Comparison of ENCODE assay signal across 8 cellular contexts in genomic region chr15:81296673-81297072, GRCh38. TPM values are rescaled to one million over a fixed set of nuclear protein-coding genes. Genes with fewer than 3 reads are reported as not detected.
DNase-seq lines count a peak whose midpoint lies in the region; ATAC-seq, FAIRE-seq and TF ChIP-seq lines count a peak whose summit lies in the region.

No MANE protein-coding gene starts in this region.

- H3K9ac ChIP-seq in IMR-90 (ENCODE audit: low read depth, low read length) = no peak overlapping the region
- no peak overlapping the region for H3K9ac ChIP-seq in endothelial cell of umbilical vein (replicated peaks; ENCODE audit: extremely low read depth, insufficient read depth, low read length)

- no peak overlapping the region for H4K8ac ChIP-seq in IMR-90 (ENCODE audit: low read depth in 2 of 2, low read length in 2 of 2)

- no peak overlapping the region for H2BK15ac ChIP-seq in IMR-90 (ENCODE audit: low read depth, low read length)

- peak overlapping the region; percentile 99 for H3K4me3 Mint-ChIP-seq in CD4-positive, alpha-beta T cell

- H3K18ac ChIP-seq in IMR-90 (ENCODE audit: low read depth, low read length) = no peak overlapping the region

- intact Hi-C loops in CD4-positive, alpha-beta T cell (cut with DNase I, micrococcal nuclease) = loop anchor here (1.0 to 10.0 kb wide), 6 partner anchors 8 to 302 kb away; partner anchors contain the start of genes STARD5 (in 1 of the 2) and TLNRD1 (in 1 of the 2)
- intact Hi-C loops in IMR-90 (cut with micrococcal nuclease) = no loop called here
- intact Hi-C loops in endothelial cell of umbilical vein (cut with micrococcal nuclease) = no loop called here

- H3K79me2 ChIP-seq in endothelial cell of umbilical vein (ENCODE audit: control insufficient read depth, insufficient read depth, low read length) = no peaks in the 10 kb centered on the region

- H2BK120ac ChIP-seq in IMR-90 (ENCODE audit: low read depth, low read length) = no peak overlapping the region

- no peak overlapping the region for H3K4ac ChIP-seq in IMR-90 (ENCODE audit: low read depth, low read length)

- H3K27ac Mint-ChIP-seq in CD4-positive, alpha-beta T cell = peak overlapping the region; percentile 92

- in situ Hi-C loops in IMR-90 (cut with MboI; ENCODE audit: low sequenced_read_pairs) = no loop called here

- no peak overlapping the region for H2AK9ac ChIP-seq in IMR-90 (replicated peaks; ENCODE audit: low read depth, low read length, poor library complexity)

- TF ChIP-seq RAD21 in IMR-90 (IDR thresholded peaks at IDR 0.05; ENCODE audit: low read length) = no peak

- no peak overlapping the region for H3K4me3 ChIP-seq in IMR-90 (ENCODE audit: insufficient read depth, low read depth, low read length)
- H3K4me3 ChIP-seq in endothelial cell of umbilical vein (replicated peaks in 1 of 3; ENCODE audit: insufficient read depth in 1 of 3, low read depth in 1 of 3, low read length in 3 of 3) = no peak overlapping the region

- H2AFZ ChIP-seq in IMR-90 (replicated peaks; ENCODE audit: low read length, poor library complexity) (peak overlapping the region; percentile 56), endothelial cell of umbilical vein (ENCODE audit: low read depth, low read length) (peak overlapping the region; percentile 73)

- H2BK5ac ChIP-seq in IMR-90 (ENCODE audit: low read depth, low read length, poor library complexity, severe bottlenecking) = no peak overlapping the region

- dilution Hi-C loops in IMR-90 (cut with HindIII; ENCODE audit: low sequenced_read_pairs, unreplicated experiment) (no loop called here), endothelial cell of umbilical vein (cut with MboI; ENCODE audit: extremely low pct_ligation_motif_present, low sequenced_read_pairs) (no loop called here)

- H3K36me3 ChIP-seq in IMR-90 (ENCODE audit: control insufficient read depth, insufficient read depth, low read length) (peaks cover 19% of the 10 kb centered on the region; the same call in 1 of the 2 replicates), endothelial cell of umbilical vein (ENCODE audit: control insufficient read depth in 2 of 2, extremely low read depth in 1 of 2, insufficient read depth in 2 of 2, low read length in 2 of 2) (no peaks in the 10 kb centered on the region)

- H3K14ac ChIP-seq in IMR-90 (replicated peaks; ENCODE audit: low read depth, low read length) = no peak overlapping the region

- POLR2A ChIA-PET in CD4-positive, alpha-beta T cell (lab: Charles Lee) = interaction anchor here (0.6 to 22.8 kb wide), 19 partner anchors 9 to 1412 kb away, joined by 3 to 472 read pairs (median 10); partner anchors contain the start of genes STARD5 and TLNRD1
- POLR2A ChIA-PET in IMR-90 (lab: Charles Lee; ENCODE audit: unreplicated experiment) = no interaction called here
- POLR2A ChIA-PET in endothelial cell of umbilical vein (lab: Charles Lee) = no interaction called here

- peaks cover 68% of the 10 kb centered on the region for H3K4me1 Mint-ChIP-seq in CD4-positive, alpha-beta T cell (ENCODE audit: low read depth)

- H3K23ac ChIP-seq in IMR-90 (ENCODE audit: low read depth, low read length) = no peak overlapping the region

- H3K9me3 ChIP-seq in CD4-positive, alpha-beta T cell (ENCODE audit: control insufficient read depth, low read length) = no peaks in the 10 kb centered on the region
- H3K9me3 ChIP-seq in IMR-90 (ENCODE audit: control insufficient read depth, insufficient read depth, low read length) (no peaks in the 10 kb centered on the region), endothelial cell of umbilical vein (replicated peaks; ENCODE audit: control insufficient read depth, insufficient read depth, low read length) (no peaks in the 10 kb centered on the region)

- H3K9me1 ChIP-seq in IMR-90 (ENCODE audit: insufficient read depth, low read length) (peaks cover 15% of the 10 kb centered on the region), endothelial cell of umbilical vein (replicated peaks; ENCODE audit: control insufficient read depth, extremely low read depth, insufficient read depth, low read length) (no peaks in the 10 kb centered on the region)

- H2BK20ac ChIP-seq in IMR-90 (ENCODE audit: low read depth, low read length) = no peak overlapping the region

- H3K79me1 ChIP-seq in IMR-90 (ENCODE audit: low read depth in 1 of 2, low read length in 2 of 2) = no peaks in the 10 kb centered on the region

- H3K27ac ChIP-seq in CD4-positive, alpha-beta T cell (ENCODE audit: low read depth, low read length) = peak overlapping the region; percentile 95
- no peak overlapping the region for H3K27ac ChIP-seq in IMR-90 (ENCODE audit: insufficient read depth, low read length)
- H3K27ac ChIP-seq in endothelial cell of umbilical vein (ENCODE audit: insufficient read depth, low read depth, low read length) = no peak overlapping the region

- H4K91ac ChIP-seq in IMR-90 (ENCODE audit: insufficient read depth, low read depth, low read length) = no peak overlapping the region

- BruUV-seq in IMR-90 (replicated peaks; lab: Mats Ljungman, UMichigan) (no TSS peak), endothelial cell of umbilical vein (replicated peaks; lab: Mats Ljungman, UMichigan) (no TSS peak)

- H3K9me3 Mint-ChIP-seq in CD4-positive, alpha-beta T cell = no peaks in the 10 kb centered on the region

- no peak for TF ChIP-seq POLR2A in IMR-90 (IDR thresholded peaks at IDR 0.05; ENCODE audit: low read depth, low read length)
- no peak for TF ChIP-seq POLR2A in endothelial cell of umbilical vein (IDR thresholded peaks at IDR 0.05; ENCODE audit: low read depth, low read length)

- CTCF ChIA-PET in CD4-positive, alpha-beta T cell (lab: Charles Lee) = interaction anchor here (1.4 to 8.1 kb wide), 4 partner anchors 10 to 40 kb away, joined by 3 to 57 read pairs (median 11); no protein-coding TSS in a partner anchor
- CTCF ChIA-PET in IMR-90 (lab: Yijun Ruan, JAX) (no interaction called here), endothelial cell of umbilical vein (lab: Charles Lee) (interaction anchor here (1.9 kb wide), 1 partner anchor 22 kb away, joined by 7 read pairs; no protein-coding TSS in a partner anchor)

- no peak overlapping the region for H2AK5ac ChIP-seq in IMR-90 (ENCODE audit: low read depth, low read length)

- no peak overlapping the region for H3K56ac ChIP-seq in IMR-90 (ENCODE audit: extremely low read depth, insufficient read depth, low read length)

- H4K20me1 ChIP-seq in IMR-90 (ENCODE audit: insufficient read depth, low read length) (no peaks in the 10 kb centered on the region), endothelial cell of umbilical vein (replicated peaks; ENCODE audit: control insufficient read depth, extremely low read depth, insufficient read depth, low read length) (no peaks in the 10 kb centered on the region)

- TF ChIP-seq CTCF in CD4-positive, alpha-beta T cell (IDR thresholded peaks at IDR 0.05) = no peak
- TF ChIP-seq CTCF in GM20000 (IDR thresholded peaks at IDR 0.05; ENCODE audit: extremely low read depth, missing control alignments) (no peak), IMR-90 (conservative IDR thresholded peaks at IDR 0.05; ENCODE audit: low read depth, low read length) (no peak), endothelial cell of umbilical vein (IDR thresholded peaks at IDR 0.05; ENCODE audit: extremely low read depth in 1 of 2, insufficient read depth in 1 of 2, low read depth in 1 of 2, low read length in 2 of 2) (no peak)

- H3K4me1 ChIP-seq in IMR-90 (ENCODE audit: control insufficient read depth, insufficient read depth, low read length) = no peaks in the 10 kb centered on the region
- peaks cover 8% of the 10 kb centered on the region for H3K4me1 ChIP-seq in endothelial cell of umbilical vein (ENCODE audit: control insufficient read depth, extremely low read depth, insufficient read depth, low read length)

- ATAC-seq in CD4-positive, alpha-beta T cell (ENCODE audit: poor library complexity) = peak; percentile 45
- ATAC-seq in IMR-90 (ENCODE audit: low read depth) = no peak

- no peak overlapping the region for H4K5ac ChIP-seq in IMR-90 (ENCODE audit: low read depth, low read length)

- FAIRE-seq in endothelial cell of umbilical vein (lab: Jason Lieb, UNC) = no peak
- no peak for FAIRE-seq in frontal cortex (lab: Jason Lieb, UNC)

- H3K36me3 Mint-ChIP-seq in CD4-positive, alpha-beta T cell (ENCODE audit: low read depth) = peaks cover 56% of the 10 kb centered on the region

- no peaks in the 10 kb centered on the region for H3K27me3 ChIP-seq in CD4-positive, alpha-beta T cell (ENCODE audit: control insufficient read depth, insufficient read depth, low read length)
- H3K27me3 ChIP-seq in IMR-90 (ENCODE audit: control insufficient read depth, insufficient read depth, low read length) = no peaks in the 10 kb centered on the region
- peaks cover 0 to 5% of the 10 kb centered on the region in 2 experiments for H3K27me3 ChIP-seq in endothelial cell of umbilical vein (ENCODE audit: control insufficient read depth in 2 of 2, insufficient read depth in 2 of 2, low read length in 2 of 2)

- H3K4me2 ChIP-seq in IMR-90 (ENCODE audit: low read depth, low read length) = no peak overlapping the region
- H3K4me2 ChIP-seq in endothelial cell of umbilical vein (ENCODE audit: insufficient read depth, low read length) = peak overlapping the region; percentile 23

- H3K27me3 Mint-ChIP-seq in CD4-positive, alpha-beta T cell = no peaks in the 10 kb centered on the region

- peak; percentile 57 to 77 (median 70) for DNase-seq in CD4-positive, alpha-beta T cell
- DNase-seq in GM20000 (ENCODE audit: low spot score) (peak; percentile 55), IMR-90 (no peak), endothelial cell of umbilical vein (ENCODE audit: low read depth, low spot score) (peak; percentile 30), kidney glomerular epithelial cell (lab: John Stamatoyannopoulos, UW) (no peak), frontal cortex (ENCODE audit: low spot score in 2 of 2) (no peak)
- DNase-seq in activated CD4-positive, alpha-beta T cell treated with anti-CD3 and anti-CD28 coated beads, Interleukin-2, amount 50 U/mL, for 1 hour = peak; percentile 60
- DNase-seq in stimulated activated CD4-positive, alpha-beta T cell treated with anti-CD3 and anti-CD28 coated beads, Interleukin-1b, Interleukin-23, amount 100 ng/mL, for 48 hours = peak; percentile 79

- WGBS in IMR-90 (ENCODE audit: extremely low coverage in 2 of 2, insufficient read length in 1 of 2), 2 experiments = 55% methylated on average over 2 of the region's 11 CpGs; no CpG with 5 or more reads in 1 of the 2 experiments

RNA-seq across cellular contexts. Expression of gene STARD5, which starts 27.3 kb away (rescaled TPM):
- total RNA-seq in CD4-positive, alpha-beta T cell = 1 to 10 TPM; 9.7 to 9.8 TPM
- total RNA-seq in IMR-90 (2012; rRNA removed) (4.4 and 5.0 TPM in 2 replicates), endothelial cell of umbilical vein (0.32 and 2.2 TPM in 2 replicates), frontal cortex (3.3 TPM)
- polyA plus RNA-seq in IMR-90 (2012; rRNA removed) (20.4 and 22.8 TPM in 2 replicates), endothelial cell of umbilical vein (3.0 and 4.1 TPM in 2 replicates)
- 13.5 and 13.6 TPM in 2 replicates for polyA plus RNA-seq in IMR-90 (2012; cell fraction: cytosol; rRNA removed)
- polyA plus RNA-seq in IMR-90 (2012; cell fraction: nucleus; rRNA removed; ENCODE audit: low replicate concordance) = 68.7 and 105 TPM in 2 replicates
- polyA plus RNA-seq in endothelial cell of umbilical vein (2011; cell fraction: cytosol; rRNA removed) = 2.7 and 2.9 TPM in 2 replicates
- 4.6 and 5.7 TPM in 2 replicates for polyA plus RNA-seq in endothelial cell of umbilical vein (2011; cell fraction: nucleus; rRNA removed)
- polyA plus RNA-seq in endothelial cell of umbilical vein (2012) = 0.52 and 1.2 TPM in 2 replicates
- polyA minus RNA-seq in endothelial cell of umbilical vein = 2.1 and 2.2 TPM in 2 replicates
- polyA minus RNA-seq in endothelial cell of umbilical vein (2011; cell fraction: cytosol; rRNA and poly(A)+ RNA removed) = not detected
- 1.3 and 1.8 TPM in 2 replicates for polyA minus RNA-seq in endothelial cell of umbilical vein (2011; cell fraction: nucleus; rRNA and poly(A)+ RNA removed)

Comparison
In these comparisons a context has a peak if more than half of its experiments do, and no peak if none do; other contexts are left out.
1. DNase-seq: peak in CD4-positive, alpha-beta T cell (10 of 10), GM20000 (single experiment), activated CD4-positive, alpha-beta T cell treated with anti-CD3 and anti-CD28 coated beads, Interleukin-2, amount 50 U/mL, for 1 hour (single experiment), endothelial cell of umbilical vein (single experiment) and stimulated activated CD4-positive, alpha-beta T cell treated with anti-CD3 and anti-CD28 coated beads, Interleukin-1b, Interleukin-23, amount 100 ng/mL, for 48 hours (single experiment); none in IMR-90 (single experiment), kidney glomerular epithelial cell (single experiment) and frontal cortex (0 of 2).
2. intact Hi-C loops: an anchor here in CD4-positive, alpha-beta T cell (1.0 to 10.0 kb wide); none called in IMR-90 and endothelial cell of umbilical vein.